Comparison of ENCODE assay signal across 7 cellular contexts in the genomic region with DNA sequence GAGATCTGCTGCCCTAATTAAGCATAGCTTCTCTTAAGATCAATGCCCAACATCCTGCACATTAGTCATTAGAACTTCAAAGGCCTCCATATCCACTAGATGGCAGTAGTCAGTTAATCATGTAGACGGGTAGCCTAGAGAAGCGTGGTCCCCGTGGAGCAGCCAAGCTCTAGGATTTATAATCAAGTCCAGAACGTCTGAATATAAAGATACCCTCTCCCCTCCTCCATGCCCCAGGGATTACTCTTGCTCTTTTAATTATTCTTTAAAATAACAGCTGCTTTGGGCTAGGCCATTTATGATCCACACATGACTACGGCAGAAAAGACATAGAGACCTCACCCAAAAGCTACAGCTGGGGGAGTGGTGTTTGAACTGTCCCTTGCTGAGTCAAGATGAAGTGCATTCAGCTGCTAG.
DNase-seq lines count a peak whose midpoint lies in the region; ATAC-seq, FAIRE-seq and TF ChIP-seq lines count a peak whose summit lies in the region.

No MANE protein-coding gene starts in this region.

- H3K9me3 ChIP-seq in H1 (ENCODE audit: insufficient read depth in 2 of 2, low read depth in 1 of 2, low read length in 1 of 2) = no peaks in the 10 kb centered on the region
- H3K9me3 ChIP-seq in mesenchymal stem cell (ENCODE audit: control insufficient read depth, low read length) = no peaks in the 10 kb centered on the region

- H3K14ac ChIP-seq in H1 (ENCODE audit: insufficient read length) (no peak overlapping the region), mesenchymal stem cell (ENCODE audit: low read length in 2 of 2) (no peak overlapping the region)

- H3K23ac ChIP-seq in H1 (ENCODE audit: insufficient read length) (no peak overlapping the region), mesenchymal stem cell (ENCODE audit: low read length in 2 of 2) (no peak overlapping the region)

- peak; percentile 92 for FAIRE-seq in H1 (lab: Jason Lieb, UNC)

- H2BK12ac ChIP-seq in H1 (ENCODE audit: low read depth, low read length) (0 out of 2 replicates have a peak overlapping the region, but pooled peaks have one; percentile 18), mesenchymal stem cell (ENCODE audit: low read length in 2 of 2) (no peak overlapping the region)

- no peak for TF ChIP-seq EP300 in H1 (IDR thresholded peaks at IDR 0.05; ENCODE audit: borderline replicate concordance in 1 of 2, low read depth in 2 of 2, low read length in 2 of 2)

- CTCF ChIA-PET in H1 (lab: Charles Lee; ENCODE audit: partially characterized antibody) = interaction anchor here (0.6 to 4.0 kb wide), 94 partner anchors 9 to 816 kb away, joined by 3 to 35 read pairs (median 4); no protein-coding TSS in a partner anchor

- H3K36me3 ChIP-seq in H1 (ENCODE audit: control insufficient read depth in 2 of 4, insufficient read depth in 4 of 4, low read length in 3 of 4) (no peaks in the 10 kb centered on the region), mesenchymal stem cell (ENCODE audit: control insufficient read depth in 1 of 2, insufficient read depth in 2 of 2, low read depth in 1 of 2, low read length in 2 of 2) (no peaks in the 10 kb centered on the region)

- H2AFZ ChIP-seq in H1 (ENCODE audit: low read length) (peak overlapping the region; percentile 28; the same call in 1 of the 2 replicates), mesenchymal stem cell (ENCODE audit: low read depth, low read length) (no peak overlapping the region)

- H3K4me3 ChIP-seq in H1 (ENCODE audit: extremely low read depth in 1 of 4, insufficient read depth in 2 of 4, low read depth in 3 of 4, low read length in 4 of 4) (no peak overlapping the region), mesenchymal stem cell (ENCODE audit: insufficient read depth in 1 of 2, low read depth in 1 of 2, low read length in 2 of 2) (no peak overlapping the region)

- no peaks in the 10 kb centered on the region for H3K23me2 ChIP-seq in H1 (ENCODE audit: low read depth, low read length)

- no peak overlapping the region for H4K5ac ChIP-seq in H1 (ENCODE audit: insufficient read length, low read depth, low read length)

- no peaks in the 10 kb centered on the region for H4K20me1 ChIP-seq in H1 (replicated peaks in 1 of 2; ENCODE audit: control insufficient read depth in 1 of 2, insufficient read depth in 2 of 2, low read length in 2 of 2)

- H2BK120ac ChIP-seq in H1 (replicated peaks; ENCODE audit: low read depth, low read length) = no peak overlapping the region
- H2BK120ac ChIP-seq in mesenchymal stem cell (ENCODE audit: low read depth, low read length) = no peak overlapping the region

- DNase-seq in NCI-H510A (lab: John Stamatoyannopoulos, UW) = peak; percentile 72
- peak; percentile 3 to 50 for DNase-seq in activated CD4-positive, alpha-beta T cell treated with anti-CD3 and anti-CD28 coated beads, Interleukin-2, amount 50 U/mL, for 24 hours (ENCODE audit: low read depth in 1 of 2, low spot score in 1 of 2)
- peak in 1 of 2 experiments; percentile 19 for DNase-seq in H1 (ENCODE audit: low read depth in 1 of 2, low spot score in 2 of 2)
- DNase-seq in mesenchymal stem cell = peak; percentile 88
- peak; percentile 29 for DNase-seq in stimulated activated naive CD8-positive, alpha-beta T cell treated with anti-CD3 and anti-CD28 coated beads, Interleukin-15, Interleukin-2, amounts not matched to agents 100 U/mL and 50 U/mL, for 24 hours

- H3K18ac ChIP-seq in H1 (ENCODE audit: extremely low read depth, low read length) (no peak overlapping the region), mesenchymal stem cell (ENCODE audit: low read depth in 1 of 2, low read length in 2 of 2) (peak overlapping the region in 1 of 2 experiments; percentile 5)

- H4K91ac ChIP-seq in H1 (replicated peaks; ENCODE audit: insufficient read length, low read length) = no peak overlapping the region
- H4K91ac ChIP-seq in mesenchymal stem cell (ENCODE audit: low read length) = no peak overlapping the region

- no peak overlapping the region for H2BK20ac ChIP-seq in H1 (ENCODE audit: low read length)

- no peaks in the 10 kb centered on the region for H3K79me2 ChIP-seq in H1 (ENCODE audit: control insufficient read depth in 1 of 2, insufficient read depth in 2 of 2, low read length in 2 of 2)

- no peak overlapping the region for H3K4me2 ChIP-seq in H1 (ENCODE audit: insufficient read depth in 1 of 2, low read depth in 2 of 2, low read length in 2 of 2)
- no peak overlapping the region for H3K4me2 ChIP-seq in mesenchymal stem cell (ENCODE audit: low read length, poor library complexity, severe bottlenecking)

- H3K27ac ChIP-seq in H1 (ENCODE audit: low read depth, low read length) (no peak overlapping the region), mesenchymal stem cell (ENCODE audit: low read length, poor library complexity, severe bottlenecking) (no peak overlapping the region)

- no peak for TF ChIP-seq POLR2A in H1 (IDR thresholded peaks at IDR 0.05; ENCODE audit: control extremely low read depth in 1 of 2, low read depth in 2 of 2, low read length in 2 of 2)

- peak; percentile 39 for ATAC-seq in HG03442 (IDR thresholded peaks at IDR 0.05; ENCODE audit: unreplicated experiment)
- ATAC-seq in stimulated activated naive CD8-positive, alpha-beta T cell treated with anti-CD3 and anti-CD28 coated beads, Interleukin-15, Interleukin-2, amounts not matched to agents 100 U/mL and 50 U/mL, for 24 hours = peak; percentile 78

- H3K4me1 ChIP-seq in H1 (replicated peaks in 1 of 4; ENCODE audit: control insufficient read depth in 3 of 4, insufficient read depth in 4 of 4, low read length in 3 of 4) (peaks cover 0 to 4% (median 1%) of the 10 kb centered on the region in 4 experiments; a peak in 1 of 7 replicates), mesenchymal stem cell (ENCODE audit: control insufficient read depth, insufficient read depth, low read depth, low read length) (no peaks in the 10 kb centered on the region)

- TF ChIP-seq RAD21 in H1 (IDR thresholded peaks at IDR 0.05 in 1 of 2, conservative IDR thresholded peaks at IDR 0.05 in 1 of 2; ENCODE audit: low read depth in 2 of 2, low read length in 2 of 2) = peak; percentile 88 to 93

- no peak overlapping the region for H3K4ac ChIP-seq in H1 (replicated peaks; ENCODE audit: insufficient read length, low read depth, low read length)
- H3K4ac ChIP-seq in mesenchymal stem cell (ENCODE audit: low read depth in 1 of 2, low read length in 2 of 2) = no peak overlapping the region

- H2BK15ac ChIP-seq in H1 (ENCODE audit: low read length) (no peak overlapping the region), mesenchymal stem cell (ENCODE audit: low read depth, poor library complexity, severe bottlenecking) (no peak overlapping the region)

- H3K9ac ChIP-seq in H1 (replicated peaks in 1 of 4; ENCODE audit: extremely low read depth in 1 of 4, low read depth in 3 of 4, low read length in 3 of 4) = no peak overlapping the region
- H3K9ac ChIP-seq in mesenchymal stem cell (ENCODE audit: low read length) = peak overlapping the region; percentile 45

- WGBS in H1 (ENCODE audit: extremely low coverage in 1 of 2, insufficient coverage in 1 of 2, insufficient read length in 1 of 2, insufficient replicate concordance in 2 of 2, low coverage in 1 of 2, low lambda C conversion rate in 2 of 2, missing lambda C conversion rate in 1 of 2), 2 experiments = 29% methylated on average over 5 of the region's 5 CpGs; no CpG with 5 or more reads in 1 of the 2 experiments
- WGBS in mesenchymal stem cell = 2% methylated on average over 5 of the region's 5 CpGs

- H3K79me1 ChIP-seq in H1 (ENCODE audit: low read depth, low read length) = no peaks in the 10 kb centered on the region
- no peaks in the 10 kb centered on the region for H3K79me1 ChIP-seq in mesenchymal stem cell (replicated peaks; ENCODE audit: low read length, poor library complexity, severe bottlenecking)

- H2AK5ac ChIP-seq in H1 (ENCODE audit: low read depth, low read length) (no peak overlapping the region), mesenchymal stem cell (ENCODE audit: low read length, severe bottlenecking) (no peak overlapping the region)

- TF ChIP-seq CTCF in GM12874 (IDR thresholded peaks at IDR 0.05; ENCODE audit: insufficient read depth, low read depth, low read length) (peak; percentile 59), H1 (IDR thresholded peaks at IDR 0.05; ENCODE audit: control extremely low read depth in 1 of 3, insufficient read depth in 1 of 3, low read depth in 1 of 3, low read length in 3 of 3) (peak in 2 of 3 experiments; percentile 73 to 74; a peak in 3 of 4 replicates)

- POLR2A ChIA-PET in H1 (lab: Charles Lee; ENCODE audit: partially characterized antibody) = no interaction called here

- H3K56ac ChIP-seq in H1 (replicated peaks; ENCODE audit: insufficient read length, low read depth, low read length) = no peak overlapping the region

- H4K8ac ChIP-seq in H1 (ENCODE audit: extremely low read depth, insufficient read depth, low read length) (no peak overlapping the region), mesenchymal stem cell (ENCODE audit: low read length) (no peak overlapping the region)

- no peak overlapping the region for H2BK5ac ChIP-seq in H1 (ENCODE audit: low read depth, low read length)
- no peak overlapping the region for H2BK5ac ChIP-seq in mesenchymal stem cell (ENCODE audit: low read depth, low read length, poor library complexity, severe bottlenecking)

- H3K27me3 ChIP-seq in H1 (replicated peaks in 1 of 4; ENCODE audit: control insufficient read depth in 3 of 4, extremely low read depth in 1 of 4, insufficient read depth in 3 of 4, low read length in 3 of 4) (no peaks in the 10 kb centered on the region), mesenchymal stem cell (ENCODE audit: control insufficient read depth in 1 of 2, insufficient read depth in 1 of 2, low read length in 2 of 2) (peaks cover 8 to 13% of the 10 kb centered on the region in 2 experiments)

TF ChIP-seq in H1, 55 proteins besides CTCF, POLR2A, EP300 and RAD21:
- TF ChIP-seq BCL11A (IDR thresholded peaks at IDR 0.05; ENCODE audit: low read depth in 2 of 2, low read length in 2 of 2) (no peak), SP1 (IDR thresholded peaks at IDR 0.05; ENCODE audit: low read depth, low read length) (no peak), EZH2 (IDR thresholded peaks at IDR 0.05; ENCODE audit: low read depth, low read length, severe bottlenecking) (no peak), HDAC2 (IDR thresholded peaks at IDR 0.05; ENCODE audit: borderline replicate concordance in 1 of 2, low read depth in 2 of 2, low read length in 2 of 2) (no peak), SRF (IDR thresholded peaks at IDR 0.05; ENCODE audit: low read depth, low read length) (peak; percentile 28; the same call in 1 of the 2 replicates), SIX5 (IDR thresholded peaks at IDR 0.05; ENCODE audit: low read depth, low read length) (no peak)
- TF ChIP-seq, protein P1, sequence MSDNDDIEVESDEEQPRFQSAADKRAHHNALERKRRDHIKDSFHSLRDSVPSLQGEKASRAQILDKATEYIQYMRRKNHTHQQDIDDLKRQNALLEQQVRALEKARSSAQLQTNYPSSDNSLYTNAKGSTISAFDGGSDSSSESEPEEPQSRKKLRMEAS (IDR thresholded peaks at IDR 0.05) = 0 out of 2 replicates have a peak, but pooled peaks have one; percentile 15
